18 cellular contexts compared by ENCODE assay signal in genomic region chr10:20630092-20630643, GRCh38.
DNase-seq lines count a peak whose midpoint lies in the region; ATAC-seq, FAIRE-seq and TF ChIP-seq lines count a peak whose summit lies in the region.
"Had no signal": no experiment of that assay in that cellular context is flagged by ENCODE, and none has a peak within 500 bp of the region (broad histone marks: within the 10 kb centered on the region; RNA-seq: fewer than 3 reads in every experiment).

No MANE protein-coding gene starts in this region.

- in situ Hi-C loops in mammary epithelial cell (cut with MboI; ENCODE audit: low sequenced_read_pairs in 2 of 2), result no loop called here

- dilution Hi-C loops in mammary epithelial cell (cut with HindIII; ENCODE audit: low sequenced_read_pairs), result no loop called here

- no peaks in the 10 kb centered on the region for H3K79me2 ChIP-seq in mammary epithelial cell (ENCODE audit: insufficient read depth, low read length)

- H3K4me2 ChIP-seq in mammary epithelial cell (ENCODE audit: insufficient read depth, low read depth, low read length), result peak overlapping the region; percentile 37
- H3K4me2 ChIP-seq: A549, BLaER1, GM23338 had no signal

- TF ChIP-seq POLR2A in vagina (IDR thresholded peaks at IDR 0.05), result no peak

- FAIRE-seq in RCC 7860 (lab: Jason Lieb, UNC), result no peak
- FAIRE-seq: A549, H54 had no signal

- H3K9ac ChIP-seq in mammary epithelial cell (ENCODE audit: insufficient read depth, low read length), result no peak overlapping the region
- H3K9ac ChIP-seq: BLaER1 had no signal

- BruUV-seq in mammary epithelial cell (replicated peaks; lab: Mats Ljungman, UMichigan), result no TSS peak
- no TSS peak for BruUV-seq in MCF 10A (replicated peaks; lab: Mats Ljungman, UMichigan)

- POLR2A ChIA-PET in MCF 10A (lab: Yijun Ruan, JAX), result interaction anchor here (0.7 to 0.8 kb wide), 2 partner anchors 15 to 16 kb away, joined by 3 read pairs; no protein-coding TSS in a partner anchor
- POLR2A ChIA-PET in activated CD8-positive, alpha-beta T cell treated with anti-CD3 and anti-CD28 coated beads, Interleukin-2, amount 10 ng/mL, durations not matched to agents 7 days and 5 days (lab: Charles Lee), result no interaction called here

- no peak for TF ChIP-seq CTCF in mammary epithelial cell (conservative IDR thresholded peaks at IDR 0.05 in 1 of 2, IDR thresholded peaks at IDR 0.05 in 1 of 2; ENCODE audit: extremely low read depth in 1 of 2, insufficient read depth in 1 of 2, low read depth in 1 of 2, low read length in 2 of 2)
- TF ChIP-seq CTCF in MCF 10A (IDR thresholded peaks at IDR 0.05; ENCODE audit: unreplicated experiment), result no peak
- TF ChIP-seq CTCF in foreskin keratinocyte (conservative IDR thresholded peaks at IDR 0.05), result no peak
- no peak for TF ChIP-seq CTCF in vagina (IDR thresholded peaks at IDR 0.05)

- intact Hi-C loops in mammary epithelial cell (cut with micrococcal nuclease), result no loop called here
- intact Hi-C loops in MCF 10A (cut with micrococcal nuclease), result no loop called here
- intact Hi-C loops in vagina (cut with DNase I), result no loop called here

- DNase-seq in mammary epithelial cell, result peak; percentile 84
- no peak for DNase-seq in MCF 10A (ENCODE audit: unreplicated experiment)
- peak; percentile 49 to 80 for DNase-seq in foreskin keratinocyte
- DNase-seq in stimulated activated effector memory CD8-positive, alpha-beta T cell treated with anti-CD3 and anti-CD28 coated beads, Interleukin-12 subunit alpha, Interleukin-12 subunit beta, amount 100 ng/mL, for 72 hours (ENCODE audit: low spot score in 2 of 2), result no peak
- no peak for DNase-seq in vagina (ENCODE audit: extremely low spot score in 2 of 2)
- DNase-seq in RCC 7860 (ENCODE audit: low spot score), result no peak
- DNase-seq in activated CD8-positive, alpha-beta T cell treated with anti-CD3 and anti-CD28 coated beads, Interleukin-2, amount 10 ng/mL, durations not matched to agents 7 days and 5 days, result no peak
- DNase-seq: CD4-positive, alpha-beta memory T cell; DMS153; DMS79; GDM1; HCEC 1CT had no signal

- H3K4me1 ChIP-seq in mammary epithelial cell (ENCODE audit: insufficient read depth, low read length) (peaks cover 16% of the 10 kb centered on the region), foreskin keratinocyte (peaks cover 5% of the 10 kb centered on the region), vagina (no peaks in the 10 kb centered on the region)
- H3K4me1 ChIP-seq: A549, BLaER1 had no signal

- H2AFZ ChIP-seq in mammary epithelial cell (ENCODE audit: low read depth, low read length), result no peak overlapping the region
- H2AFZ ChIP-seq: GM23338 had no signal

- ATAC-seq in foreskin keratinocyte, result peak; percentile 94
- ATAC-seq in stimulated activated effector memory CD8-positive, alpha-beta T cell treated with anti-CD3 and anti-CD28 coated beads, Interleukin-12 subunit alpha, Interleukin-12 subunit beta, amount 100 ng/mL, for 72 hours, result peak; percentile 36
- no peak for ATAC-seq in activated CD8-positive, alpha-beta T cell treated with anti-CD3 and anti-CD28 coated beads, Interleukin-2, amount 10 ng/mL, durations not matched to agents 7 days and 5 days
- ATAC-seq: A549, GM23338 had no signal

- no peaks in the 10 kb centered on the region for H3K9me3 ChIP-seq in mammary epithelial cell (replicated peaks; ENCODE audit: insufficient read depth, low read length)
- no peaks in the 10 kb centered on the region for H3K9me3 ChIP-seq in vagina
- H3K9me3 ChIP-seq: A549, BLaER1 had no signal

- H3K27ac ChIP-seq in mammary epithelial cell (ENCODE audit: insufficient read depth, low read depth, low read length) (peak overlapping the region; percentile 37), foreskin keratinocyte (no peak overlapping the region), vagina (no peak overlapping the region)
- H3K27ac ChIP-seq: 22Rv1, A549, BLaER1 had no signal

- no peaks in the 10 kb centered on the region for H3K36me3 Mint-ChIP-seq in MCF 10A (ENCODE audit: insufficient read depth, unreplicated experiment)
- no peaks in the 10 kb centered on the region for H3K36me3 Mint-ChIP-seq in stimulated activated effector memory CD8-positive, alpha-beta T cell treated with anti-CD3 and anti-CD28 coated beads, Interleukin-12 subunit alpha, Interleukin-12 subunit beta, amount 100 ng/mL, for 72 hours
- no peaks in the 10 kb centered on the region for H3K36me3 Mint-ChIP-seq in activated CD8-positive, alpha-beta T cell treated with anti-CD3 and anti-CD28 coated beads, Interleukin-2, amount 10 ng/mL, durations not matched to agents 7 days and 5 days (ENCODE audit: low read depth)
- H3K36me3 Mint-ChIP-seq: CD14-positive monocyte; CD4-positive, alpha-beta memory T cell had no signal

- H3K27me3 ChIP-seq in mammary epithelial cell (ENCODE audit: insufficient read depth, low read length) (no peaks in the 10 kb centered on the region), foreskin keratinocyte (no peaks in the 10 kb centered on the region), vagina (no peaks in the 10 kb centered on the region)
- H3K27me3 ChIP-seq: BLaER1 had no signal

- CTCF ChIA-PET in mammary epithelial cell (lab: Charles Lee; ENCODE audit: low non-redundant PET), result interaction anchor here (0.6 kb wide), 1 partner anchor 139 kb away, joined by 6 read pairs; no protein-coding TSS in a partner anchor
- CTCF ChIA-PET in MCF 10A (lab: Yijun Ruan, JAX), result no interaction called here
- CTCF ChIA-PET in activated CD8-positive, alpha-beta T cell treated with anti-CD3 and anti-CD28 coated beads, Interleukin-2, amount 10 ng/mL, durations not matched to agents 7 days and 5 days (lab: Charles Lee), result no interaction called here

- no peaks in the 10 kb centered on the region for H3K27me3 Mint-ChIP-seq in MCF 10A (ENCODE audit: insufficient read depth, unreplicated experiment)
- H3K27me3 Mint-ChIP-seq in activated CD8-positive, alpha-beta T cell treated with anti-CD3 and anti-CD28 coated beads, Interleukin-2, amount 10 ng/mL, durations not matched to agents 7 days and 5 days (ENCODE audit: low read depth), result no peaks in the 10 kb centered on the region
- H3K27me3 Mint-ChIP-seq: CD4-positive, alpha-beta memory T cell had no signal

- 0% methylated on average over 1 of the region's 1 CpG for WGBS in mammary epithelial cell (ENCODE audit: low coverage, missing lambda C conversion rate)

- no peaks in the 10 kb centered on the region for H3K4me1 Mint-ChIP-seq in MCF 10A (ENCODE audit: insufficient read depth, unreplicated experiment)
- no peaks in the 10 kb centered on the region for H3K4me1 Mint-ChIP-seq in stimulated activated effector memory CD8-positive, alpha-beta T cell treated with anti-CD3 and anti-CD28 coated beads, Interleukin-12 subunit alpha, Interleukin-12 subunit beta, amount 100 ng/mL, for 72 hours
- H3K4me1 Mint-ChIP-seq in activated CD8-positive, alpha-beta T cell treated with anti-CD3 and anti-CD28 coated beads, Interleukin-2, amount 10 ng/mL, durations not matched to agents 7 days and 5 days (ENCODE audit: low read depth), result no peaks in the 10 kb centered on the region
- H3K4me1 Mint-ChIP-seq: CD14-positive monocyte; CD4-positive, alpha-beta memory T cell had no signal

- H3K4me3 ChIP-seq in mammary epithelial cell (replicated peaks in 1 of 3; ENCODE audit: insufficient read depth in 1 of 3, low read depth in 2 of 3, low read length in 3 of 3), result no peak overlapping the region
- no peak overlapping the region for H3K4me3 ChIP-seq in vagina
- H3K4me3 ChIP-seq: A549, BLaER1, GM23338 had no signal

- no peaks in the 10 kb centered on the region for H3K36me3 ChIP-seq in mammary epithelial cell (ENCODE audit: insufficient read depth, low read length)
- no peaks in the 10 kb centered on the region for H3K36me3 ChIP-seq in vagina
- H3K36me3 ChIP-seq: BLaER1 had no signal

- no peaks in the 10 kb centered on the region for H3K9me3 Mint-ChIP-seq in MCF 10A (ENCODE audit: unreplicated experiment)
- H3K9me3 Mint-ChIP-seq in stimulated activated effector memory CD8-positive, alpha-beta T cell treated with anti-CD3 and anti-CD28 coated beads, Interleukin-12 subunit alpha, Interleukin-12 subunit beta, amount 100 ng/mL, for 72 hours, result peaks cover under 1% of the 10 kb centered on the region
- H3K9me3 Mint-ChIP-seq in activated CD8-positive, alpha-beta T cell treated with anti-CD3 and anti-CD28 coated beads, Interleukin-2, amount 10 ng/mL, durations not matched to agents 7 days and 5 days (ENCODE audit: insufficient read depth), result no peaks in the 10 kb centered on the region
- H3K9me3 Mint-ChIP-seq: GM23338 had no signal

- no peak overlapping the region for H3K4me3 Mint-ChIP-seq in MCF 10A (ENCODE audit: unreplicated experiment)
- H3K4me3 Mint-ChIP-seq in stimulated activated effector memory CD8-positive, alpha-beta T cell treated with anti-CD3 and anti-CD28 coated beads, Interleukin-12 subunit alpha, Interleukin-12 subunit beta, amount 100 ng/mL, for 72 hours, result no peak overlapping the region
- H3K4me3 Mint-ChIP-seq in activated CD8-positive, alpha-beta T cell treated with anti-CD3 and anti-CD28 coated beads, Interleukin-2, amount 10 ng/mL, durations not matched to agents 7 days and 5 days, result no peak overlapping the region
- H3K4me3 Mint-ChIP-seq: CD14-positive monocyte; CD4-positive, alpha-beta memory T cell; GM23338 had no signal

- no peak overlapping the region for H3K27ac Mint-ChIP-seq in MCF 10A (ENCODE audit: low read depth, unreplicated experiment)
- H3K27ac Mint-ChIP-seq in stimulated activated effector memory CD8-positive, alpha-beta T cell treated with anti-CD3 and anti-CD28 coated beads, Interleukin-12 subunit alpha, Interleukin-12 subunit beta, amount 100 ng/mL, for 72 hours, result no peak overlapping the region
- no peak overlapping the region for H3K27ac Mint-ChIP-seq in activated CD8-positive, alpha-beta T cell treated with anti-CD3 and anti-CD28 coated beads, Interleukin-2, amount 10 ng/mL, durations not matched to agents 7 days and 5 days
- H3K27ac Mint-ChIP-seq: CD14-positive monocyte; CD4-positive, alpha-beta memory T cell; GM23338 had no signal

- H4K20me1 ChIP-seq in mammary epithelial cell (ENCODE audit: insufficient read depth, low read length), result no peaks in the 10 kb centered on the region
- H4K20me1 ChIP-seq: BLaER1 had no signal

Comparison
In these comparisons a context has a peak if more than half of its experiments do, and no peak if none do; other contexts are left out.
1. DNase-seq: peak in mammary epithelial cell (single experiment) and foreskin keratinocyte (2 of 2); none in MCF 10A (single experiment), stimulated activated effector memory CD8-positive, alpha-beta T cell treated with anti-CD3 and anti-CD28 coated beads, Interleukin-12 subunit alpha, Interleukin-12 subunit beta, amount 100 ng/mL, for 72 hours (0 of 2), vagina (0 of 2), RCC 7860 (single experiment) and activated CD8-positive, alpha-beta T cell treated with anti-CD3 and anti-CD28 coated beads, Interleukin-2, amount 10 ng/mL, durations not matched to agents 7 days and 5 days (single experiment).